13 cellular contexts compared by ENCODE assay signal in the genomic region with DNA sequence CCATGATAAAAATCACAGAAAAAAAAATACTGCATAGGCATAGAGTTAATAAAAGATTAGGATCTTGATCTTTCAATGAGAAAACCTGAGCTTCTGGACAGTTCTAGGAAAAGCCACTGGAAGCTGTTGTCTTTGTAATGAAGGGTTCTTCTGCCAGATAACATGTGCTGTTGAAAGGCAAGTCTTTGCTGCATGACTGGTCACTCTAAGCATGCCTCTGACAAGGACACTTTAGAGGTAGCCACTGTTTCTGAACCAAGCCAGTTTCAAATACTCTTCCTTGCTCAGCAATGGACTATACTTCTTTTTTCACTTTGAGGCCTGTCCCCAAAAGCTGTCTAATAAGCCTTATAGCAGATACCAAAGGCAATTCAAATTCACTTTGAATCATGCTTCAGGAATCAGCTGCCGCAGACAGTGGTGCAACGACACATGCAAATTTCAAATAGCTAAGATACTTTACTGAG.
A peak's percentile ranks its signal among the peaks of the same experiment; 100 is the strongest.
DNase-seq lines count a peak whose midpoint lies in the region; ATAC-seq, FAIRE-seq and TF ChIP-seq lines count a peak whose summit lies in the region.
"Had no signal": no experiment of that assay in that cellular context is flagged by ENCODE, and none has a peak within 500 bp of the region (broad histone marks: within the 10 kb centered on the region; RNA-seq: fewer than 3 reads in every experiment).

No MANE protein-coding gene starts in this region.

- in situ Hi-C loops in astrocyte of the spinal cord (cut with HindIII; ENCODE audit: low sequenced_read_pairs) = no loop called here

- TF ChIP-seq POLR2A in upper lobe of left lung (IDR thresholded peaks at IDR 0.05) = no peak

- DNase-seq in DMS79 treated with DMSO at 0.1 percent for 48 hours (lab: John Stamatoyannopoulos, UW) (peak; percentile 35), DMS79 (lab: John Stamatoyannopoulos, UW) (no peak), astrocyte of the spinal cord (ENCODE audit: low read depth, low spot score) (peak; percentile 67), iris pigment epithelial cell (ENCODE audit: low read depth) (peak; percentile 90), upper lobe of left lung (no peak), NCI-H187 treated with DMSO at 0.1 percent for 48 hours (lab: John Stamatoyannopoulos, UW) (no peak), frontal cortex (ENCODE audit: low spot score in 2 of 2) (no peak)
- DNase-seq: activated CD4-positive, alpha-beta T cell treated with anti-CD3 and anti-CD28 coated beads for 1 hour; activated naive CD4-positive, alpha-beta T cell treated with anti-CD3 and anti-CD28 coated beads for 36 hours; small intestine had no signal

- no peaks in the 10 kb centered on the region for H3K27me3 ChIP-seq in upper lobe of left lung

- H3K4me1 ChIP-seq in upper lobe of left lung = peaks cover 21 to 37% (median 33%) of the 10 kb centered on the region in 4 donors

- WGBS in upper lobe of left lung, 2 donors = 80 to 81% methylated on average over 2 of the region's 2 CpGs

- no peak for TF ChIP-seq EP300 in upper lobe of left lung (IDR thresholded peaks at IDR 0.05)

- FAIRE-seq in frontal cortex (lab: Jason Lieb, UNC) = no peak
- FAIRE-seq: endometrium, small intestine had no signal

- H3K9me3 ChIP-seq in upper lobe of left lung = no peaks in the 10 kb centered on the region

- no peaks in the 10 kb centered on the region for H3K36me3 ChIP-seq in upper lobe of left lung

- H3K27ac ChIP-seq in upper lobe of left lung = peak overlapping the region in 3 of 4 donors; percentile 28 to 40 (median 36)

- no peak overlapping the region for H3K4me3 ChIP-seq in astrocyte of the spinal cord (ENCODE audit: low read depth, low read length)
- H3K4me3 ChIP-seq in upper lobe of left lung = no peak overlapping the region

- ATAC-seq in upper lobe of left lung (ENCODE audit: low FRiP score in 2 of 2) = no peak
- no peak for ATAC-seq in HG03442 (IDR thresholded peaks at IDR 0.05; ENCODE audit: unreplicated experiment)
- ATAC-seq: Panc1 had no signal

- TF ChIP-seq CTCF in astrocyte of the spinal cord (IDR thresholded peaks at IDR 0.05; ENCODE audit: low read depth, low read length) = no peak
- TF ChIP-seq CTCF in upper lobe of left lung (IDR thresholded peaks at IDR 0.05) = no peak

Comparison
In these comparisons a context has a peak if more than half of its experiments do, and no peak if none do; other contexts are left out.
1. DNase-seq: peak in DMS79 treated with DMSO at 0.1 percent for 48 hours (single experiment), astrocyte of the spinal cord (single experiment) and iris pigment epithelial cell (single experiment); none in DMS79 (single experiment), upper lobe of left lung (0 of 2), NCI-H187 treated with DMSO at 0.1 percent for 48 hours (single experiment) and frontal cortex (0 of 2).